1 cellular context compared by ENCODE assay signal in the genomic region with DNA sequence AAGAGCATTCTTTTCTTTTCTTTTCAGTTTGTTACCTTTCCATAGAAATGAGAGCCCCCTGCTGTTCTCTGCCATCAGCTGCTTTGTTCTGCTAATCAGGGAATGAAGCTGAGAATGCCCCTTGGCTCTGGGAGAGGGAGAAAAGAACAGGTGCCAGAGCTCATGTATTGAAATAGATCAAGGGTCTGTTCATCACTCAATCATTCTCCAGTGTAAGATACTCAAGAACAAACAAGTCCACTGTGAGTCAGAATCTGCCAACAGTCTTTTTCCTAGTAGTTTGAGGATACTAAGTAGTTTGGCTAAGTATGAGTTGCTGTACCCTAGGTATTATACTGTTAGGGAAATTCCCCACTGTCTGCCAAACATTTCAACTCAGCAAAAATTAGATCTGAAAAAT.
TF ChIP-seq lines count a peak whose summit lies in the region.

No MANE protein-coding gene starts in this region.

TF ChIP-seq in SK-N-SH, 30 proteins besides CTCF, POLR2A, EP300 and RAD21 (continued from another document):
- TF ChIP-seq, protein P1, sequence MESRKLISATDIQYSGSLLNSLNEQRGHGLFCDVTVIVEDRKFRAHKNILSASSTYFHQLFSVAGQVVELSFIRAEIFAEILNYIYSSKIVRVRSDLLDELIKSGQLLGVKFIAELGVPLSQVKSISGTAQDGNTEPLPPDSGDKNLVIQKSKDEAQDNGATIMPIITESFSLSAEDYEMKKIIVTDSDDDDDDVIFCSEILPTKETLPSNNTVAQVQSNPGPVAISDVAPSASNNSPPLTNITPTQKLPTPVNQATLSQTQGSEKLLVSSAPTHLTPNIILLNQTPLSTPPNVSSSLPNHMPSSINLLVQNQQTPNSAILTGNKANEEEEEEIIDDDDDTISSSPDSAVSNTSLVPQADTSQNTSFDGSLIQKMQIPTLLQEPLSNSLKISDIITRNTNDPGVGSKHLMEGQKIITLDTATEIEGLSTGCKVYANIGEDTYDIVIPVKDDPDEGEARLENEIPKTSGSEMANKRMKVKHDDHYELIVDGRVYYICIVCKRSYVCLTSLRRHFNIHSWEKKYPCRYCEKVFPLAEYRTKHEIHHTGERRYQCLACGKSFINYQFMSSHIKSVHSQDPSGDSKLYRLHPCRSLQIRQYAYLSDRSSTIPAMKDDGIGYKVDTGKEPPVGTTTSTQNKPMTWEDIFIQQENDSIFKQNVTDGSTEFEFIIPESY (IDR thresholded peaks at IDR 0.05; ENCODE audit: borderline replicate concordance, low read depth) = no peak
- TF ChIP-seq CHD2 (IDR thresholded peaks at IDR 0.05; ENCODE audit: low read length, partially characterized antibody) (no peak), MXI1 (IDR thresholded peaks at IDR 0.05; ENCODE audit: low read depth, low read length) (no peak), POLR2AphosphoS5 (IDR thresholded peaks at IDR 0.05; ENCODE audit: low read depth, low read length) (no peak), SIN3A (IDR thresholded peaks at IDR 0.05; ENCODE audit: borderline replicate concordance, low read depth, low read length) (no peak), GABPA (IDR thresholded peaks at IDR 0.05; ENCODE audit: low read depth) (no peak)
- TF ChIP-seq, protein P2, sequence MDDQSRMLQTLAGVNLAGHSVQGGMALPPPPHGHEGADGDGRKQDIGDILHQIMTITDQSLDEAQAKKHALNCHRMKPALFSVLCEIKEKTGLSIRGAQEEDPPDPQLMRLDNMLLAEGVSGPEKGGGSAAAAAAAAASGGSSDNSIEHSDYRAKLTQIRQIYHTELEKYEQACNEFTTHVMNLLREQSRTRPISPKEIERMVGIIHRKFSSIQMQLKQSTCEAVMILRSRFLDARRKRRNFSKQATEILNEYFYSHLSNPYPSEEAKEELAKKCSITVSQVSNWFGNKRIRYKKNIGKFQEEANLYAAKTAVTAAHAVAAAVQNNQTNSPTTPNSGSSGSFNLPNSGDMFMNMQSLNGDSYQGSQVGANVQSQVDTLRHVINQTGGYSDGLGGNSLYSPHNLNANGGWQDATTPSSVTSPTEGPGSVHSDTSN (IDR thresholded peaks at IDR 0.05) = no peak
- TF ChIP-seq, protein P3, sequence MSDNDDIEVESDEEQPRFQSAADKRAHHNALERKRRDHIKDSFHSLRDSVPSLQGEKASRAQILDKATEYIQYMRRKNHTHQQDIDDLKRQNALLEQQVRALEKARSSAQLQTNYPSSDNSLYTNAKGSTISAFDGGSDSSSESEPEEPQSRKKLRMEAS (IDR thresholded peaks at IDR 0.05; ENCODE audit: low read depth) = no peak
